In genomic region chr12:21614510-21614909, GRCh38 we compare ENCODE assay signal across 24 cellular contexts. TPM values are rescaled to one million over a fixed set of nuclear protein-coding genes. Genes with fewer than 3 reads are reported as not detected.
DNase-seq lines count a peak whose midpoint lies in the region; ATAC-seq and TF ChIP-seq lines count a peak whose summit lies in the region.
"Had no signal": no experiment of that assay in that cellular context is flagged by ENCODE, and none has a peak within 500 bp of the region (broad histone marks: within the 10 kb centered on the region; RNA-seq: fewer than 3 reads in every experiment).

No MANE protein-coding gene starts in this region.

- TF ChIP-seq CTCF in ascending aorta (IDR thresholded peaks at IDR 0.05) = no peak

- H3K36me3 ChIP-seq in ascending aorta = no peaks in the 10 kb centered on the region
- H3K36me3 ChIP-seq: BLaER1 treated with 17β-estradiol and CSF1 and Interleukin-3, amounts not matched to agents 10 nM and 100 nM; gastroesophageal sphincter; SJCRH30; upper lobe of right lung had no signal

- in situ Hi-C loops in KBM-7 (cut with MboI; ENCODE audit: low pct_unique_long_range_greater_than_20kb, low sequenced_read_pairs) = no loop called here

- H3K9me3 ChIP-seq in T-helper 17 cell (ENCODE audit: control insufficient read depth, low read length, poor library complexity, severe bottlenecking) (no peaks in the 10 kb centered on the region), ascending aorta (no peaks in the 10 kb centered on the region)
- H3K9me3 ChIP-seq: BLaER1 treated with 17β-estradiol and CSF1 and Interleukin-3, amounts not matched to agents 10 nM and 100 nM; gastroesophageal sphincter; SJCRH30; upper lobe of right lung had no signal

- no peak overlapping the region for H3K27ac ChIP-seq in ascending aorta
- H3K27ac ChIP-seq: 22Rv1; BLaER1 treated with 17β-estradiol and CSF1 and Interleukin-3, amounts not matched to agents 10 nM and 100 nM; gastroesophageal sphincter; SJCRH30; upper lobe of right lung had no signal

- H3K4me3 ChIP-seq in ascending aorta = no peak overlapping the region
- H3K4me3 ChIP-seq: BLaER1 treated with 17β-estradiol and CSF1 and Interleukin-3, amounts not matched to agents 10 nM and 100 nM; gastroesophageal sphincter; SJCRH30; upper lobe of right lung had no signal

- H3K27me3 ChIP-seq in ascending aorta = no peaks in the 10 kb centered on the region
- H3K27me3 ChIP-seq: BLaER1 treated with 17β-estradiol and CSF1 and Interleukin-3, amounts not matched to agents 10 nM and 100 nM; gastroesophageal sphincter; SJCRH30; upper lobe of right lung had no signal

- no peaks in the 10 kb centered on the region for H3K4me1 ChIP-seq in ascending aorta
- H3K4me1 ChIP-seq: SJCRH30 had no signal

- ATAC-seq in T-helper 17 cell (peak; percentile 85), GM18858 (IDR thresholded peaks at IDR 0.05; ENCODE audit: unreplicated experiment) (no peak)
- no peak for ATAC-seq in activated naive CD8-positive, alpha-beta T cell treated with anti-CD3 and anti-CD28 coated beads, Interleukin-2, amount 50 U/mL, for 24 hours
- ATAC-seq: gastroesophageal sphincter; stimulated activated memory B cell treated with anti-CD40 and anti-IgM and Interleukin-4, amounts not matched to agents 10 μg/mL and 1 μg/mL and 100 μg/mL, for 72 hours; upper lobe of right lung had no signal

- DNase-seq in NCI-H1105 treated with DMSO at 0.1 percent for 48 hours (lab: John Stamatoyannopoulos, UW) (peak; percentile 32), NCI-H1105 (lab: John Stamatoyannopoulos, UW) (no peak), KBM-7 (peak; percentile 36), T-helper 17 cell (no peak), ascending aorta (ENCODE audit: low spot score in 2 of 2) (no peak), NCI-H524 (lab: John Stamatoyannopoulos, UW) (no peak)
- DNase-seq in activated naive CD8-positive, alpha-beta T cell treated with anti-CD3 and anti-CD28 coated beads, Interleukin-2, amount 50 U/mL, for 24 hours = no peak
- DNase-seq: activated CD8-positive, alpha-beta memory T cell treated with anti-CD3 and anti-CD28 coated beads for 24 hours; activated gamma-delta T cell treated with Interleukin-2 at 50 U/mL for 16 hours; erythroblast; KG1; left cardiac atrium; NCI-H345; SJCRH30; upper lobe of right lung had no signal

- intact Hi-C loops in ascending aorta (cut with DNase I) = no loop called here

- H3K9me3 Mint-ChIP-seq in activated naive CD8-positive, alpha-beta T cell treated with anti-CD3 and anti-CD28 coated beads, Interleukin-2, amount 50 U/mL, for 24 hours = no peaks in the 10 kb centered on the region
- H3K9me3 Mint-ChIP-seq: dendritic cell treated with granulocyte-macrophage colony-stimulating factor and Interleukin-4, amounts not matched to agents 40 ng/mL and 50 ng/mL, for 4 days; mesothelial cell of epicardium; stimulated activated memory B cell treated with anti-CD40 and anti-IgM and Interleukin-4, amounts not matched to agents 10 μg/mL and 1 μg/mL and 100 μg/mL, for 72 hours had no signal

- no peaks in the 10 kb centered on the region for H3K36me3 Mint-ChIP-seq in T-helper 17 cell (ENCODE audit: low read depth)
- peaks cover 2% of the 10 kb centered on the region for H3K36me3 Mint-ChIP-seq in activated naive CD8-positive, alpha-beta T cell treated with anti-CD3 and anti-CD28 coated beads, Interleukin-2, amount 50 U/mL, for 24 hours (ENCODE audit: low read depth)
- H3K36me3 Mint-ChIP-seq: mesothelial cell of epicardium; stimulated activated memory B cell treated with anti-CD40 and anti-IgM and Interleukin-4, amounts not matched to agents 10 μg/mL and 1 μg/mL and 100 μg/mL, for 72 hours had no signal

- H3K4me3 Mint-ChIP-seq in T-helper 17 cell = peak overlapping the region; percentile 64
- no peak overlapping the region for H3K4me3 Mint-ChIP-seq in activated naive CD8-positive, alpha-beta T cell treated with anti-CD3 and anti-CD28 coated beads, Interleukin-2, amount 50 U/mL, for 24 hours
- H3K4me3 Mint-ChIP-seq: dendritic cell treated with granulocyte-macrophage colony-stimulating factor and Interleukin-4, amounts not matched to agents 40 ng/mL and 50 ng/mL, for 4 days; mesothelial cell of epicardium; stimulated activated memory B cell treated with anti-CD40 and anti-IgM and Interleukin-4, amounts not matched to agents 10 μg/mL and 1 μg/mL and 100 μg/mL, for 72 hours had no signal

- peaks cover 28% of the 10 kb centered on the region for H3K4me1 Mint-ChIP-seq in T-helper 17 cell
- H3K4me1 Mint-ChIP-seq in activated naive CD8-positive, alpha-beta T cell treated with anti-CD3 and anti-CD28 coated beads, Interleukin-2, amount 50 U/mL, for 24 hours = peaks cover 51% of the 10 kb centered on the region

- no peaks in the 10 kb centered on the region for H3K27me3 Mint-ChIP-seq in T-helper 17 cell
- H3K27me3 Mint-ChIP-seq in activated naive CD8-positive, alpha-beta T cell treated with anti-CD3 and anti-CD28 coated beads, Interleukin-2, amount 50 U/mL, for 24 hours = no peaks in the 10 kb centered on the region
- H3K27me3 Mint-ChIP-seq: dendritic cell treated with granulocyte-macrophage colony-stimulating factor and Interleukin-4, amounts not matched to agents 40 ng/mL and 50 ng/mL, for 4 days; stimulated activated memory B cell treated with anti-CD40 and anti-IgM and Interleukin-4, amounts not matched to agents 10 μg/mL and 1 μg/mL and 100 μg/mL, for 72 hours had no signal

- peak overlapping the region; percentile 87 for H3K27ac Mint-ChIP-seq in T-helper 17 cell
- peak overlapping the region; percentile 88 for H3K27ac Mint-ChIP-seq in activated naive CD8-positive, alpha-beta T cell treated with anti-CD3 and anti-CD28 coated beads, Interleukin-2, amount 50 U/mL, for 24 hours
- H3K27ac Mint-ChIP-seq: dendritic cell treated with granulocyte-macrophage colony-stimulating factor and Interleukin-4, amounts not matched to agents 40 ng/mL and 50 ng/mL, for 4 days; mesothelial cell of epicardium; stimulated activated memory B cell treated with anti-CD40 and anti-IgM and Interleukin-4, amounts not matched to agents 10 μg/mL and 1 μg/mL and 100 μg/mL, for 72 hours had no signal

RNA-seq across cellular contexts. Expression of gene GYS2, which starts 9.9 kb away (rescaled TPM):
- total RNA-seq in T-helper 17 cell = under 1 TPM in 1 of 2 donors, not detected in 1; 0.15 TPM
- total RNA-seq in ascending aorta = not detected
- total RNA-seq: gastroesophageal sphincter, H7, mesothelial cell of epicardium, renal cortical epithelial cell, SJCRH30, upper lobe of right lung had no signal

RNA-seq across cellular contexts. Expression of gene LDHB, which starts 43.1 kb away (rescaled TPM):
- total RNA-seq in T-helper 17 cell = 100 to 1,000 TPM; 767 to 787 TPM
- total RNA-seq in ascending aorta = 125 TPM

Comparison
In these comparisons a context has a peak if more than half of its experiments do, and no peak if none do; other contexts are left out.
1. DNase-seq: peak in NCI-H1105 treated with DMSO at 0.1 percent for 48 hours (single experiment) and KBM-7 (single experiment); none in NCI-H1105 (single experiment), T-helper 17 cell (0 of 3), activated naive CD8-positive, alpha-beta T cell treated with anti-CD3 and anti-CD28 coated beads, Interleukin-2, amount 50 U/mL, for 24 hours (single experiment), ascending aorta (0 of 2) and NCI-H524 (0 of 2).